Comparison of ENCODE assay signal across 15 cellular contexts in the genomic region with DNA sequence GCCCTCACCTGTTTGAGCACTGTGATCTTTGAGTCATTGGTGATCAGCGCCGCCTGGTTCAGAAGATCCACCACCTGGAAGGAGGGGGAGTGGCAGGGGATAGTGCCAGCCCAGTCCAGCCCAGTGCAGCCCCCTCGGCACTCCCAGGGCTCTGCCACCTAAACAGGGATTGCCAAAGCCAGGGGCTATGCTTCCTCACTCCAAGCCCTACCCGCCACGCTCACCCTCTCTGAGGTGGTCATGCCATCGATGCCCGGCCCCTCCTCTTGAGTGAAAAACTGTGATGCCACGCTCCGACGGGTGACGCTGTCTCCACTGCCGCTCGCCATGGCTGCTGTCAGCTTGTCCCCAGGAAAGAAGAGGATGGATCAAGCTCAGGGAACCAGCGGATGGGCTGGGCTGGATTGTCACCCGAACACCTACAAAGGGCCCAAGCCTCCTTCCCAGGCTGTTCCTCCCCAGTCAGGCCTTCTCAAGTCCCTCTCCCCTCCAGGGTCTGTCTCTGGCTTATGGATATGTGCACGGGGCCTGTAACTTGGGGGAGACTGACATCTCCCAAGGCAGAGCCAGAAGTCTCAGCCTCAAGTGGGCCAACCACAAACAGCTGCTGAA. TPM values are rescaled to one million over a fixed set of nuclear protein-coding genes. Genes with fewer than 3 reads are reported as not detected.
A peak's percentile ranks its signal among the peaks of the same experiment; 100 is the strongest.
DNase-seq lines count a peak whose midpoint lies in the region; ATAC-seq and TF ChIP-seq lines count a peak whose summit lies in the region.
"Had no signal": no experiment of that assay in that cellular context is flagged by ENCODE, and none has a peak within 500 bp of the region (broad histone marks: within the 10 kb centered on the region; RNA-seq: fewer than 3 reads in every experiment).

No MANE protein-coding gene starts in this region.

- H3K9me3 Mint-ChIP-seq in IgD-negative memory B cell, result no peaks in the 10 kb centered on the region
- H3K9me3 Mint-ChIP-seq: CD8-positive, alpha-beta memory T cell had no signal

- DNase-seq in omental fat pad (ENCODE audit: low spot score) (no peak), NCI-H146 treated with DMSO at 0.1 percent for 48 hours (lab: John Stamatoyannopoulos, UW; ENCODE audit: unreplicated experiment) (no peak), OCI-M2 (lab: John Stamatoyannopoulos, UW; ENCODE audit: unreplicated experiment) (no peak)
- DNase-seq: DMS79 treated with DMSO at 0.1 percent for 48 hours, NCI-H1417 treated with DMSO at 0.1 percent for 48 hours, NCI-H2029, NCI-H748 treated with DMSO at 0.1 percent for 48 hours, OCI-M1, RPMI8226, SIG-M5 had no signal

- peaks cover 8% of the 10 kb centered on the region for H3K36me3 Mint-ChIP-seq in IgD-negative memory B cell

- H3K4me1 Mint-ChIP-seq in IgD-negative memory B cell, result peaks cover 0 to 8% (median 6%) of the 10 kb centered on the region in 3 donors

- peak; percentile 24 for ATAC-seq in omental fat pad (ENCODE audit: low FRiP score)
- ATAC-seq: HCT116 had no signal

- H3K27ac Mint-ChIP-seq in IgD-negative memory B cell, result peak overlapping the region in 2 of 3 donors; percentile 23 to 74

- H3K4me3 Mint-ChIP-seq in IgD-negative memory B cell, result no peak overlapping the region

- no peaks in the 10 kb centered on the region for H3K27me3 Mint-ChIP-seq in IgD-negative memory B cell

- TF ChIP-seq CTCF in omental fat pad (IDR thresholded peaks at IDR 0.05), result no peak

RNA-seq across cellular contexts. Expression of a gene that starts 8.7 kb away (rescaled TPM):
- polyA plus RNA-seq in IgD-negative memory B cell, result 26.8 TPM
- 10 to 100 TPM; 17.3 to 35.2 (median 27.1) TPM for total RNA-seq in omental fat pad

RNA-seq across cellular contexts. Expression of a gene that starts 9.9 kb away (rescaled TPM):
- polyA plus RNA-seq in IgD-negative memory B cell, result not detected
- under 1 TPM in 2 of 4 donors, not detected in 2; 0.38 to 0.79 TPM for total RNA-seq in omental fat pad
- total RNA-seq: NCI-H460 had no signal
- polyA plus RNA-seq: CD8-positive, alpha-beta memory T cell had no signal

RNA-seq across cellular contexts. Expression of a gene that starts 31.7 kb away (rescaled TPM):
- polyA plus RNA-seq in IgD-negative memory B cell, result 10.0 TPM
- 10 to 100 TPM; 10.6 to 14.2 (median 11.2) TPM for total RNA-seq in omental fat pad

RNA-seq across cellular contexts. Expression of a gene that starts 39.2 kb away (rescaled TPM):
- not detected for polyA plus RNA-seq in IgD-negative memory B cell
- under 1 TPM in 1 of 4 donors, not detected in 3; 0.24 TPM for total RNA-seq in omental fat pad
- total RNA-seq: G401 had no signal
- polyA plus RNA-seq: CD8-positive, alpha-beta memory T cell had no signal

RNA-seq across cellular contexts. Expression of a gene that starts 48.1 kb away (rescaled TPM):
- polyA plus RNA-seq in IgD-negative memory B cell, result 0.70 TPM
- total RNA-seq in omental fat pad, result 1 to 10 TPM; 1.3 to 6.8 (median 2.6) TPM
